In genomic region chr18:1094408-1094807, GRCh38 we compare ENCODE assay signal across 18 cellular contexts.
DNase-seq lines count a peak whose midpoint lies in the region.
"Had no signal": no experiment of that assay in that cellular context is flagged by ENCODE, and none has a peak within 500 bp of the region (broad histone marks: within the 10 kb centered on the region; RNA-seq: fewer than 3 reads in every experiment).

No MANE protein-coding gene starts in this region.

- DNase-seq in GM03348 (ENCODE audit: low spot score) (peak; percentile 68), RKO (ENCODE audit: low spot score) (peak; percentile 85), epithelial cell of prostate (ENCODE audit: low read depth, low spot score) (peak; percentile 36), skeletal muscle cell (ENCODE audit: low read depth) (peak; percentile 47), DMS79 (lab: John Stamatoyannopoulos, UW) (no peak), D341Med (ENCODE audit: low spot score) (no peak)
- DNase-seq in stimulated activated naive CD4-positive, alpha-beta T cell treated with Interleukin-2 at 50 U/mL for 16 hours (lab: John Stamatoyannopoulos, UW): no peak
- DNase-seq in activated CD8-positive, alpha-beta memory T cell treated with anti-CD3 and anti-CD28 coated beads, Interleukin-2, amount 50 U/mL, for 4 hours: no peak
- DNase-seq: CD4-positive, CD25-positive, alpha-beta regulatory T cell; GDM1; left lung; MM.1S; NCI-H2081 treated with DMSO at 0.1 percent for 48 hours; NCI-H774; RPMI8226; stimulated activated CD4-positive, alpha-beta T cell treated with anti-CD3 and anti-CD28 coated beads, Interleukin-15, amount 100 ng/mL, for 24 hours; substantia nigra; T-cell had no signal

- H3K4me3 ChIP-seq in skeletal muscle cell (ENCODE audit: low read depth, low read length): no peak overlapping the region
- H3K4me3 ChIP-seq: left lung had no signal

- H3K27ac ChIP-seq in epithelial cell of prostate: no peak overlapping the region
- H3K27ac ChIP-seq: left lung had no signal

Comparison
In these comparisons a context has a peak if more than half of its experiments do, and no peak if none do; other contexts are left out.
1. DNase-seq: peak in GM03348 (single experiment), RKO (single experiment), epithelial cell of prostate (single experiment) and skeletal muscle cell (single experiment); none in stimulated activated naive CD4-positive, alpha-beta T cell treated with Interleukin-2 at 50 U/mL for 16 hours (single experiment), DMS79 (single experiment), activated CD8-positive, alpha-beta memory T cell treated with anti-CD3 and anti-CD28 coated beads, Interleukin-2, amount 50 U/mL, for 4 hours (single experiment) and D341Med (single experiment).